Comparison of ENCODE assay signal across 15 cellular contexts in genomic region chr4:156958276-156959074, GRCh38. TPM values are rescaled to one million over a fixed set of nuclear protein-coding genes. Genes with fewer than 3 reads are reported as not detected.
DNase-seq lines count a peak whose midpoint lies in the region; ATAC-seq, FAIRE-seq and TF ChIP-seq lines count a peak whose summit lies in the region.
"Had no signal": no experiment of that assay in that cellular context is flagged by ENCODE, and none has a peak within 500 bp of the region (broad histone marks: within the 10 kb centered on the region; RNA-seq: fewer than 3 reads in every experiment).

No MANE protein-coding gene starts in this region.

- no peaks in the 10 kb centered on the region for H3K9me1 ChIP-seq in keratinocyte (ENCODE audit: control insufficient read depth, extremely low read depth, insufficient read depth, low read length)

- peaks cover 5% of the 10 kb centered on the region for H3K36me3 Mint-ChIP-seq in MCF 10A (ENCODE audit: insufficient read depth, unreplicated experiment)

- POLR2A ChIA-PET in MCF 10A (lab: Yijun Ruan, JAX) = interaction anchor here (0.7 to 5.9 kb wide), 12 partner anchors 8 to 369 kb away, joined by 3 to 39 read pairs (median 4); no protein-coding TSS in a partner anchor

- H2AFZ ChIP-seq in keratinocyte (ENCODE audit: control insufficient read depth, low read length) = no peak overlapping the region

- no peaks in the 10 kb centered on the region for H4K20me1 ChIP-seq in keratinocyte (ENCODE audit: control insufficient read depth, extremely low read depth, insufficient read depth, low read length)

- dilution Hi-C loops in keratinocyte (cut with MboI; ENCODE audit: extremely low pct_ligation_motif_present, low sequenced_read_pairs) = no loop called here

- intact Hi-C loops in MCF 10A (cut with micrococcal nuclease) (no loop called here), uterus (cut with DNase I; ENCODE audit: low total_unique reads) (no loop called here)

- no peak for TF ChIP-seq POLR2A in uterus (IDR thresholded peaks at IDR 0.05)

- H3K27ac ChIP-seq in keratinocyte (ENCODE audit: control insufficient read depth, insufficient read depth, low read length) (peak overlapping the region; percentile 56), uterus (peak overlapping the region; percentile 56 to 60)
- H3K27ac ChIP-seq: A549 had no signal

- TF ChIP-seq CTCF in MCF 10A (IDR thresholded peaks at IDR 0.05; ENCODE audit: unreplicated experiment) = no peak
- TF ChIP-seq CTCF in keratinocyte (optimal IDR thresholded peaks at IDR 0.05 in 1 of 3, IDR thresholded peaks at IDR 0.05 in 1 of 3, conservative IDR thresholded peaks at IDR 0.05 in 1 of 3; ENCODE audit: extremely low read depth in 1 of 3, insufficient read depth in 2 of 3, low read length in 3 of 3) = no peak
- no peak for TF ChIP-seq CTCF in uterus (IDR thresholded peaks at IDR 0.05)

- H3K27me3 ChIP-seq in keratinocyte (ENCODE audit: control insufficient read depth, extremely low read depth, insufficient read depth, low read length) (no peaks in the 10 kb centered on the region), uterus (no peaks in the 10 kb centered on the region)

- ATAC-seq in HG03457 (IDR thresholded peaks at IDR 0.05; ENCODE audit: unreplicated experiment) = no peak
- ATAC-seq: A549 had no signal

- peak; percentile 78 for FAIRE-seq in keratinocyte (lab: Jason Lieb, UNC)
- FAIRE-seq: A549 had no signal

- H3K79me2 ChIP-seq in keratinocyte (ENCODE audit: control insufficient read depth, insufficient read depth, low read length) = peaks cover 74% of the 10 kb centered on the region

- H3K4me1 ChIP-seq in keratinocyte (ENCODE audit: control insufficient read depth, extremely low read depth, insufficient read depth, low read length) (peaks cover 75% of the 10 kb centered on the region), uterus (no peaks in the 10 kb centered on the region)

- H3K4me2 ChIP-seq in keratinocyte (ENCODE audit: control insufficient read depth, extremely low read depth, insufficient read depth, low read depth, low read length) = peak overlapping the region; percentile 83

- peaks cover 52% of the 10 kb centered on the region for H3K4me1 Mint-ChIP-seq in MCF 10A (ENCODE audit: insufficient read depth, unreplicated experiment)

- H3K9me3 ChIP-seq in keratinocyte (ENCODE audit: control insufficient read depth, low read depth, low read length) = no peaks in the 10 kb centered on the region
- H3K9me3 ChIP-seq in uterus = no peaks in the 10 kb centered on the region
- H3K9me3 ChIP-seq: A549 had no signal

- H3K9me3 Mint-ChIP-seq in MCF 10A (ENCODE audit: unreplicated experiment) = peaks cover 7% of the 10 kb centered on the region
- H3K9me3 Mint-ChIP-seq: T-helper 2 cell treated with Interferon-gamma antibody and Interleukin-4, amounts not matched to agents 5 μg/mL and 100 μg/mL, for 36 hours had no signal

- no TSS peak for BruUV-seq in MCF 10A (replicated peaks; lab: Mats Ljungman, UMichigan)

- peak overlapping the region in 1 of 3 experiments; percentile 52 for H3K4me3 ChIP-seq in keratinocyte (ENCODE audit: control insufficient read depth in 2 of 3, extremely low read depth in 1 of 3, insufficient read depth in 2 of 3, low read depth in 1 of 3, low read length in 3 of 3)
- H3K4me3 ChIP-seq in uterus = no peak overlapping the region
- H3K4me3 ChIP-seq: A549, skin epidermis had no signal

- H3K4me3 Mint-ChIP-seq in MCF 10A (ENCODE audit: unreplicated experiment) = no peak overlapping the region
- H3K4me3 Mint-ChIP-seq: activated naive CD4-positive, alpha-beta T cell treated with anti-CD3 and anti-CD28 coated beads for 36 hours; T-helper 2 cell treated with Interferon-gamma antibody and Interleukin-4, amounts not matched to agents 5 μg/mL and 100 μg/mL, for 36 hours had no signal

- H3K9ac ChIP-seq in keratinocyte (ENCODE audit: control insufficient read depth, extremely low read depth, insufficient read depth, low read length) = peak overlapping the region; percentile 30

- DNase-seq in NOMO-1 treated with DMSO at 0.1 percent for 48 hours (lab: John Stamatoyannopoulos, UW; ENCODE audit: unreplicated experiment) (peak; percentile 74), NOMO-1 treated with dmso at 0.1 percent for 144 hours (lab: John Stamatoyannopoulos, UW; ENCODE audit: unreplicated experiment) (no peak), MCF 10A (ENCODE audit: unreplicated experiment) (peak; percentile 34), keratinocyte (ENCODE audit: low read depth, low spot score) (no peak), uterus (no peak), NCI-H2171 (lab: John Stamatoyannopoulos, UW) (no peak), NCI-H2227 (lab: John Stamatoyannopoulos, UW; ENCODE audit: unreplicated experiment) (no peak)
- DNase-seq: activated naive CD4-positive, alpha-beta T cell treated with anti-CD3 and anti-CD28 coated beads for 36 hours; effector CD4-positive, alpha-beta T cell; Right ventricle myocardium superior had no signal

- no peaks in the 10 kb centered on the region for H3K27me3 Mint-ChIP-seq in MCF 10A (ENCODE audit: insufficient read depth, unreplicated experiment)
- H3K27me3 Mint-ChIP-seq: brain had no signal

- CTCF ChIA-PET in MCF 10A (lab: Yijun Ruan, JAX) = interaction anchor here (0.6 to 2.7 kb wide), 6 partner anchors 8 to 280 kb away, joined by 3 to 11 read pairs (median 4); no protein-coding TSS in a partner anchor

- peak overlapping the region; percentile 50 for H3K27ac Mint-ChIP-seq in MCF 10A (ENCODE audit: low read depth, unreplicated experiment)
- H3K27ac Mint-ChIP-seq: activated naive CD4-positive, alpha-beta T cell treated with anti-CD3 and anti-CD28 coated beads for 36 hours; T-helper 2 cell treated with Interferon-gamma antibody and Interleukin-4, amounts not matched to agents 5 μg/mL and 100 μg/mL, for 36 hours had no signal

- H3K36me3 ChIP-seq in keratinocyte (ENCODE audit: control insufficient read depth in 2 of 2, extremely low read depth in 1 of 2, insufficient read depth in 2 of 2, low read length in 2 of 2) (peaks cover 0 to 2% of the 10 kb centered on the region in 2 experiments), uterus (no peaks in the 10 kb centered on the region)

RNA-seq across cellular contexts. Expression of gene PDGFC, which starts 13.1 kb away (rescaled TPM):
- 74.8 and 83.7 TPM in 2 replicates for total RNA-seq in MCF 10A (2022)
- polyA plus RNA-seq in keratinocyte = 19.5 to 29.7 TPM (median 28.9 TPM) in 3 replicates
- polyA plus RNA-seq in keratinocyte (2011; ENCODE audit: low read depth) = 22.1 TPM
- polyA plus RNA-seq in keratinocyte (2011; cell fraction: cytosol; rRNA removed) = 11.6 and 23.3 TPM in 2 replicates
- polyA plus RNA-seq in keratinocyte (2011; cell fraction: nucleus; rRNA removed) = 34.6 and 37.1 TPM in 2 replicates
- 12.8 and 36.2 TPM in 2 replicates for polyA plus RNA-seq in keratinocyte (2012; ENCODE audit: low replicate concordance)
- polyA minus RNA-seq in keratinocyte = 30.0 to 73.6 TPM (median 44.4 TPM) in 3 replicates
- 24.0 TPM for polyA minus RNA-seq in keratinocyte (2011; cell fraction: cytosol; rRNA and poly(A)+ RNA removed)
- polyA minus RNA-seq in keratinocyte (2011; cell fraction: nucleus; rRNA and poly(A)+ RNA removed) = 35.7 and 84.4 TPM in 2 replicates
- 100 to 1,000 TPM in 1 of 4 donors, 10 to 100 TPM in 3; 22.5 to 103 (median 70.2) TPM for total RNA-seq in uterus
- total RNA-seq: activated naive CD4-positive, alpha-beta T cell treated with anti-CD3 and anti-CD28 coated beads for 36 hours had no signal

Comparison
In these comparisons a context has a peak if more than half of its experiments do, and no peak if none do; other contexts are left out.
1. DNase-seq: peak in NOMO-1 treated with DMSO at 0.1 percent for 48 hours (single experiment) and MCF 10A (single experiment); none in NOMO-1 treated with dmso at 0.1 percent for 144 hours (single experiment), keratinocyte (single experiment), uterus (0 of 2), NCI-H2171 (single experiment) and NCI-H2227 (single experiment).